Comparison of ENCODE assay signal across 1 cellular context in the genomic region with DNA sequence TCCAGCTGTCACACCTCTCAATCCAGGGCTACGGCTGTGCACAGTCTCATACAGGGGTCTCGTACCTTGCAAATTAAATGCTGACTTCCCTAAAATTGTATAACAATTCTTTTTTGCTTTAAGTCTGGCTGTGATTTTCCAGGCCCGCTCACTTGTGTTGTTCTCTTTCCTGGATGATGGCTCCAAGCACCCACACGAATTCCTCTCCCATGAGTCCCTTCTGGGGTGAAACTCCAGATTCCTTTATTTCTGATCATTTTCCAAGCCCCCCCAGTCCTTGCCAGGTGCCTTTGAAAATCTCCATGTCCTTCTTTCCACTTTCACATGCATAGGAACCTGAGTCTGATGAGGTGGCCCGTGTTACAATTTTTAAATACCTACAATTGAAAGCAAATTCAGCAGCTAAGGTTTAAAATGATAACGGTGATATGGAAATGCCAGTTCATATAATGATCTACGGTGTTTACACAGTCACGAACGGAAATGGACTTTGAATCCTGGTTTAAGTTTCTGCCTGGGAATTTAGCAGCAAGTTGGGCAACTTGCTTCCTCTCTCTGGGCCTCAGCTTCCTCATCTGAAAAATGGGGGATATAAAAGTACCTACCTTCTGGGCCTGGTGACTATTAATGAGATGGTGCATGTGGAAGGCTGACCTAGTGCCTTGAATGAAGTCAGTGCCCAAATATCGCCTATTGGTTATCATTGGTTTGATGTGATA.
A peak's percentile ranks its signal among the peaks of the same experiment; 100 is the strongest.
TF ChIP-seq lines count a peak whose summit lies in the region.

No MANE protein-coding gene starts in this region.

TF ChIP-seq in HepG2, 621 proteins besides CTCF, POLR2A, EP300 and RAD21 (continued from another document):
- no peak for TF ChIP-seq ZNF441 (CRISPR knock-in tag; IDR thresholded peaks at IDR 0.05; ENCODE audit: borderline replicate concordance)
- TF ChIP-seq HDAC1 (CRISPR knock-in tag; IDR thresholded peaks at IDR 0.05): peak; percentile 29; the same call in 1 of the 2 replicates
- peak; percentile 73; the same call in 1 of the 2 replicates for TF ChIP-seq ZMYM2 (CRISPR knock-in tag; IDR thresholded peaks at IDR 0.05)
- TF ChIP-seq FOSL2 (CRISPR knock-in tag; IDR thresholded peaks at IDR 0.05): peak; percentile 15; the same call in 1 of the 2 replicates
- no peak for TF ChIP-seq THYN1 (CRISPR knock-in tag; IDR thresholded peaks at IDR 0.05; ENCODE audit: borderline replicate concordance, low read depth)
- TF ChIP-seq ZKSCAN1 (IDR thresholded peaks at IDR 0.05; ENCODE audit: low read length): 0 out of 2 replicates have a peak, but pooled peaks have one; percentile 14
- no peak for TF ChIP-seq ZNF598 (CRISPR knock-in tag; IDR thresholded peaks at IDR 0.05; ENCODE audit: borderline replicate concordance)
TF ChIP-seq in HepG2: peak in this region for 31.
